Comparison of ENCODE assay signal across 7 cellular contexts in genomic region chr1:17118706-17119075, GRCh38. TPM values are rescaled to one million over a fixed set of nuclear protein-coding genes. Genes with fewer than 3 reads are reported as not detected.
A peak's percentile ranks its signal among the peaks of the same experiment; 100 is the strongest.
DNase-seq lines count a peak whose midpoint lies in the region; ATAC-seq, FAIRE-seq and TF ChIP-seq lines count a peak whose summit lies in the region.

No MANE protein-coding gene starts in this region.

- TF ChIP-seq CTCF in GM23338 (conservative IDR thresholded peaks at IDR 0.05; ENCODE audit: low read depth in 2 of 2) = no peak
- TF ChIP-seq CTCF in Peyer's patch (IDR thresholded peaks at IDR 0.05) = no peak
- no peak for TF ChIP-seq CTCF in HepG2 (CRISPR knock-in tag; IDR thresholded peaks at IDR 0.05)

- POLR2A ChIA-PET in HepG2 (lab: Yijun Ruan, JAX) = no interaction called here

- H3K9ac ChIP-seq in skeletal muscle satellite cell (ENCODE audit: low read depth, low read length) = no peak overlapping the region
- H3K9ac ChIP-seq in HepG2 (ENCODE audit: insufficient read depth, low read depth, low read length) = no peak overlapping the region

- H2AFZ ChIP-seq in GM23338 (peak overlapping the region; percentile 91), HepG2 (ENCODE audit: low read length) (no peak overlapping the region)

- no peaks in the 10 kb centered on the region; the same call in 1 of the 2 replicates for H4K20me1 ChIP-seq in GM23338 (replicated peaks; ENCODE audit: insufficient read depth)
- no peaks in the 10 kb centered on the region for H4K20me1 ChIP-seq in HepG2 (ENCODE audit: insufficient read depth, low read length)

- H3K4me3 ChIP-seq in GM23338 (peak overlapping the region; percentile 81), Peyer's patch (peak overlapping the region in 3 of 4 donors; percentile 28 to 62 (median 55)), iPS-11a (ENCODE audit: low read depth, low read length) (peak overlapping the region; percentile 69), skeletal muscle satellite cell (ENCODE audit: low read length) (peak overlapping the region; percentile 61), HepG2 (replicated peaks in 1 of 3; ENCODE audit: insufficient read depth in 1 of 3, low read depth in 2 of 3, low read length in 3 of 3) (no peak overlapping the region)

- TF ChIP-seq EP300 in HepG2 (IDR thresholded peaks at IDR 0.05; ENCODE audit: low read depth in 2 of 2, low read length in 2 of 2) = no peak
- TF ChIP-seq EP300 in HepG2 (CRISPR knock-in tag; IDR thresholded peaks at IDR 0.05; ENCODE audit: borderline replicate concordance) = no peak

- BruUV-seq in HepG2 (replicated peaks; lab: Mats Ljungman, UMichigan) = no TSS peak

- TF ChIP-seq POLR2A in Peyer's patch (IDR thresholded peaks at IDR 0.05) = no peak
- TF ChIP-seq POLR2A in HepG2 (IDR thresholded peaks at IDR 0.05; ENCODE audit: insufficient read depth in 1 of 2, low read depth in 2 of 2, low read length in 2 of 2) = no peak

- TF ChIP-seq RAD21 in HepG2 (CRISPR knock-in tag; IDR thresholded peaks at IDR 0.05) = no peak

- 59% methylated on average over 13 of the region's 14 CpGs for WGBS in HepG2 (ENCODE audit: low lambda C conversion rate)

- peak overlapping the region; percentile 98 for H3K4me2 ChIP-seq in GM23338
- peak overlapping the region; percentile 82 for H3K4me2 ChIP-seq in skeletal muscle satellite cell (ENCODE audit: low read length)
- H3K4me2 ChIP-seq in HepG2 (ENCODE audit: low read depth, low read length) = no peak overlapping the region

- no peaks in the 10 kb centered on the region for H3K9me2 ChIP-seq in GM23338 (ENCODE audit: insufficient read depth)

- H3K36me3 ChIP-seq in GM23338 (ENCODE audit: insufficient read depth) (no peaks in the 10 kb centered on the region), Peyer's patch (no peaks in the 10 kb centered on the region), skeletal muscle satellite cell (ENCODE audit: insufficient read depth, low read length) (no peaks in the 10 kb centered on the region), HepG2 (replicated peaks in 1 of 2; ENCODE audit: control insufficient read depth in 1 of 2, insufficient read depth in 2 of 2, low read length in 2 of 2) (no peaks in the 10 kb centered on the region)

- no peaks in the 10 kb centered on the region for H3K79me2 ChIP-seq in GM23338 (replicated peaks; ENCODE audit: insufficient read depth)
- no peaks in the 10 kb centered on the region for H3K79me2 ChIP-seq in HepG2 (ENCODE audit: insufficient read depth, low read length)

- DNase-seq in GM23338 (ENCODE audit: low spot score) (peak; percentile 58), Peyer's patch (no peak), NCI-H526 treated with DMSO at 0.1 percent for 48 hours (lab: John Stamatoyannopoulos, UW) (no peak), HepG2 (ENCODE audit: low spot score) (no peak)

- H3K4me1 Mint-ChIP-seq in GM23338 = peaks cover 29% of the 10 kb centered on the region

- no peaks in the 10 kb centered on the region; the same call in 1 of the 2 replicates for H3F3A ChIP-seq in GM23338 (replicated peaks; ENCODE audit: low read depth)

- peaks cover 6% of the 10 kb centered on the region; the same call in 1 of the 2 replicates for H3K4me1 ChIP-seq in GM23338 (ENCODE audit: insufficient read depth)
- H3K4me1 ChIP-seq in Peyer's patch = peaks cover 5 to 44% (median 12%) of the 10 kb centered on the region in 4 donors
- H3K4me1 ChIP-seq in skeletal muscle satellite cell (ENCODE audit: control insufficient read depth, insufficient read depth, low read length) = peaks cover 24% of the 10 kb centered on the region
- H3K4me1 ChIP-seq in HepG2 (ENCODE audit: insufficient read depth, low read length) = peaks cover 26% of the 10 kb centered on the region

- no peaks in the 10 kb centered on the region for H3K9me3 ChIP-seq in Peyer's patch
- no peaks in the 10 kb centered on the region for H3K9me3 ChIP-seq in skeletal muscle satellite cell (replicated peaks; ENCODE audit: low read length)
- no peaks in the 10 kb centered on the region for H3K9me3 ChIP-seq in HepG2 (ENCODE audit: low read length)

- no peak overlapping the region for H3K27ac Mint-ChIP-seq in GM23338

- H3K4me3 Mint-ChIP-seq in GM23338 = peak overlapping the region; percentile 81

- ATAC-seq in GM23338 (peak; percentile 17), HepG2 (no peak), GM19397 (IDR thresholded peaks at IDR 0.05; ENCODE audit: unreplicated experiment) (no peak)

- H3K9me3 Mint-ChIP-seq in GM23338 = no peaks in the 10 kb centered on the region

- no peaks in the 10 kb centered on the region for H3K36me3 Mint-ChIP-seq in GM23338 (ENCODE audit: low read depth)

- no peak overlapping the region for H3K27ac ChIP-seq in GM23338 (ENCODE audit: low read depth)
- peak overlapping the region in 3 of 4 donors; percentile 4 to 66 (median 5) for H3K27ac ChIP-seq in Peyer's patch
- H3K27ac ChIP-seq in HepG2 (ENCODE audit: extremely low read length, insufficient read depth, low read length) = no peak overlapping the region

- FAIRE-seq in HepG2 (lab: Jason Lieb, UNC) = no peak

- peaks cover 39% of the 10 kb centered on the region for H3K27me3 Mint-ChIP-seq in GM23338 (ENCODE audit: insufficient read depth, low read depth, poor library complexity)

- in situ Hi-C loops in HepG2 (cut with HindIII; ENCODE audit: extremely low pct_ligation_motif_present, low pct_unique_long_range_greater_than_20kb) = no loop called here

- CTCF ChIA-PET in HepG2 (lab: Yijun Ruan, JAX; ENCODE audit: low intra/inter-chr PET ratio, low total read pairs) = no interaction called here

- peaks cover 27% of the 10 kb centered on the region for H3K27me3 ChIP-seq in GM23338 (ENCODE audit: insufficient read depth)
- H3K27me3 ChIP-seq in Peyer's patch = peaks cover 0 to 7% of the 10 kb centered on the region in 2 donors
- H3K27me3 ChIP-seq in skeletal muscle satellite cell (ENCODE audit: control insufficient read depth, insufficient read depth, low read length) = peaks cover 43% of the 10 kb centered on the region
- H3K27me3 ChIP-seq in HepG2 (ENCODE audit: control insufficient read depth in 1 of 2, insufficient read depth in 2 of 2, low read length in 2 of 2) = peaks cover 2 to 11% of the 10 kb centered on the region in 2 experiments; a peak in 3 of 5 replicates

- intact Hi-C loops in HepG2 (cut with micrococcal nuclease; ENCODE audit: unreplicated experiment) = no loop called here

TF ChIP-seq in GM23338, 12 proteins besides CTCF, POLR2A, EP300 and RAD21:
- peak; percentile 48 for TF ChIP-seq EZH2 (IDR thresholded peaks at IDR 0.05; ENCODE audit: low read depth, unreplicated experiment)
- TF ChIP-seq NANOG (IDR thresholded peaks at IDR 0.05; ENCODE audit: borderline replicate concordance) = no peak

TF ChIP-seq in HepG2, 621 proteins besides CTCF, POLR2A, EP300 and RAD21:
- TF ChIP-seq SP4 (CRISPR knock-in tag; IDR thresholded peaks at IDR 0.05) = no peak
- TF ChIP-seq ZNF674 (CRISPR knock-in tag; IDR thresholded peaks at IDR 0.05; ENCODE audit: low read depth) = no peak
- TF ChIP-seq PTBP1 (IDR thresholded peaks at IDR 0.05; ENCODE audit: low read depth, low read length, poor library complexity, severe bottlenecking) = no peak

RNA-seq across cellular contexts. Expression of gene PADI2, which starts 0.6 kb away (rescaled TPM):
- 3.7 and 4.3 TPM in 2 replicates for total RNA-seq in GM23338 (2014; rRNA removed; shearing (Covaris generic))
- 1.7 TPM in 2 replicates for polyA plus RNA-seq in GM23338 (2016; fragmentation: Nextera tagmentation; extraction: Ambion mirVana)
- 100 to 1,000 TPM in 1 of 4 donors, 10 to 100 TPM in 3; 29.7 to 191 (median 57.9) TPM for total RNA-seq in Peyer's patch
- under 0.01 TPM in 1 of 2 replicates, not detected in the other for total RNA-seq in skeletal muscle satellite cell (2012; rRNA removed)
- total RNA-seq in HepG2 (2016; rRNA removed; fragmentation: Illumina TruSeq; extraction: Trizol) = not detected in 2 replicates
- total RNA-seq in HepG2 (2016; cell fraction: cytosol; rRNA removed; fragmentation: Illumina TruSeq; extraction: Trizol; ENCODE audit: low read depth) = not detected in 2 replicates
- not detected in 2 replicates for total RNA-seq in HepG2 (2016; cell fraction: insoluble cytoplasmic fraction; rRNA removed; fragmentation: Illumina TruSeq; extraction: Trizol)
- total RNA-seq in HepG2 (2016; cell fraction: membrane; rRNA removed; fragmentation: Illumina TruSeq; extraction: Trizol) = not detected in 2 replicates
- not detected in 2 replicates for total RNA-seq in HepG2 (2016; cell fraction: nucleus; rRNA removed; fragmentation: Illumina TruSeq; extraction: Trizol)
- not detected in 2 replicates for polyA plus RNA-seq in HepG2 (2011; rRNA removed)
- not detected in 2 replicates for polyA plus RNA-seq in HepG2 (2011; cell fraction: cytosol; rRNA removed)
- polyA plus RNA-seq in HepG2 (2011; cell fraction: nucleus; rRNA removed) = not detected in 2 replicates
- not detected in 2 replicates for polyA plus RNA-seq in HepG2 (2012)
- polyA plus RNA-seq in HepG2 (2016; cell fraction: cytosol; fragmentation: Illumina TruSeq; extraction: Trizol; ENCODE audit: low read depth) = not detected in 2 replicates
- polyA plus RNA-seq in HepG2 (2016; cell fraction: insoluble cytoplasmic fraction; fragmentation: Illumina TruSeq; extraction: Trizol; ENCODE audit: low read depth) = not detected in 2 replicates
- polyA plus RNA-seq in HepG2 (2016; cell fraction: membrane; fragmentation: Illumina TruSeq; extraction: Trizol; ENCODE audit: low read depth) = not detected in 2 replicates
- not detected in 2 replicates for polyA plus RNA-seq in HepG2 (2016; cell fraction: nucleus; fragmentation: Illumina TruSeq; extraction: Trizol; ENCODE audit: insufficient read depth, low read depth)
- 3.2 TPM in 1 of 2 replicates, not detected in the other for polyA minus RNA-seq in HepG2 (2011; rRNA and poly(A)+ RNA removed; ENCODE audit: low replicate concordance)
- not detected in 2 replicates for polyA minus RNA-seq in HepG2 (2011; cell fraction: cytosol; rRNA and poly(A)+ RNA removed)
- polyA minus RNA-seq in HepG2 (2011; cell fraction: nucleus; rRNA and poly(A)+ RNA removed) = not detected in 2 replicates

Comparison
In these comparisons a context has a peak if more than half of its experiments do, and no peak if none do; other contexts are left out.
1. H3K27ac ChIP-seq: peak in Peyer's patch (3 of 4); none in GM23338 (single experiment) and HepG2 (single experiment).
2. H3K4me3 ChIP-seq: peak in GM23338 (single experiment), Peyer's patch (3 of 4), iPS-11a (single experiment) and skeletal muscle satellite cell (single experiment); none in HepG2 (0 of 3).